Comparison of ENCODE assay signal across 1 cellular context in the genomic region with DNA sequence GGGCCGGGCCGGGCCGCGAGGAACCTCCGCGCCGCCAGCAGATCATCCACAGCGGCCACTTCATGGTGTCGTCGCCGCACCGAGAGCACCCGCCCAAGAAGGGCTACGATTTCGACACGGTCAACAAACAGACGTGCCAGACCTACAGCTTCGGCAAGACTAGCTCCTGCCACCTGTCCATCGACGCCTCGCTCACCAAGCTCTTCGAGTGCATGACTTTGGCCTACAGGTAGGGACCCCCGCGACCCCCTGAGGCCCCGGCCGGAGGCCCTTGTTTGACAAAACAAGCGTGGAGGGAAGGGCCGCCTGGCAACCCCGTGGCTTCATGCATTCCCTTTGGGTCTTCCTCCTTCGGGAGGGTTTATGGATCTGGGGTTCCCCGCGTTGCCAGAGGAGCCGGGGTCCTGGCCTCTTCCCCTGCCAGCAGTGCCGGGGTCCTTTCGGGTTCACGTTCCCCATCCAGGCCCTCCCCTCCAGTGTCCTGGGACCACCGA.
TF ChIP-seq lines count a peak whose summit lies in the region.

No MANE protein-coding gene starts in this region.

TF ChIP-seq in HepG2, 621 proteins besides CTCF, POLR2A, EP300 and RAD21 (continued from another document):
- TF ChIP-seq ZNF138 (CRISPR knock-in tag; IDR thresholded peaks at IDR 0.05; ENCODE audit: low read depth): peak; percentile 85; the same call in 1 of the 2 replicates
- TF ChIP-seq IKZF4 (CRISPR knock-in tag; IDR thresholded peaks at IDR 0.05; ENCODE audit: borderline replicate concordance, low read depth, not compliant biosample characterization): peak; percentile 92
- TF ChIP-seq HMG20A (CRISPR knock-in tag; IDR thresholded peaks at IDR 0.05; ENCODE audit: borderline replicate concordance): no peak
- peak; percentile 39; the same call in 1 of the 2 replicates for TF ChIP-seq JUND (CRISPR knock-in tag; IDR thresholded peaks at IDR 0.05)
- TF ChIP-seq KAT8 (CRISPR knock-in tag; IDR thresholded peaks at IDR 0.05): 0 out of 2 replicates have a peak, but pooled peaks have one; percentile 42
- peak; percentile 37; the same call in 1 of the 2 replicates for TF ChIP-seq RXRA (CRISPR knock-in tag; IDR thresholded peaks at IDR 0.05)
- TF ChIP-seq ZZZ3 (CRISPR knock-in tag; IDR thresholded peaks at IDR 0.05; ENCODE audit: borderline replicate concordance): no peak
- TF ChIP-seq NKX3-1 (CRISPR knock-in tag; IDR thresholded peaks at IDR 0.05): peak; percentile 88; the same call in 1 of the 2 replicates
- peak; percentile 8 for TF ChIP-seq XRCC5 (optimal IDR thresholded peaks at IDR 0.05; ENCODE audit: low read length)
- TF ChIP-seq ISX (CRISPR knock-in tag; conservative IDR thresholded peaks at IDR 0.05): no peak; the same call in 1 of the 2 replicates
- TF ChIP-seq ZNF546 (CRISPR knock-in tag; conservative IDR thresholded peaks at IDR 0.05): peak; percentile 73; the same call in 1 of the 2 replicates
- TF ChIP-seq, protein P1, sequence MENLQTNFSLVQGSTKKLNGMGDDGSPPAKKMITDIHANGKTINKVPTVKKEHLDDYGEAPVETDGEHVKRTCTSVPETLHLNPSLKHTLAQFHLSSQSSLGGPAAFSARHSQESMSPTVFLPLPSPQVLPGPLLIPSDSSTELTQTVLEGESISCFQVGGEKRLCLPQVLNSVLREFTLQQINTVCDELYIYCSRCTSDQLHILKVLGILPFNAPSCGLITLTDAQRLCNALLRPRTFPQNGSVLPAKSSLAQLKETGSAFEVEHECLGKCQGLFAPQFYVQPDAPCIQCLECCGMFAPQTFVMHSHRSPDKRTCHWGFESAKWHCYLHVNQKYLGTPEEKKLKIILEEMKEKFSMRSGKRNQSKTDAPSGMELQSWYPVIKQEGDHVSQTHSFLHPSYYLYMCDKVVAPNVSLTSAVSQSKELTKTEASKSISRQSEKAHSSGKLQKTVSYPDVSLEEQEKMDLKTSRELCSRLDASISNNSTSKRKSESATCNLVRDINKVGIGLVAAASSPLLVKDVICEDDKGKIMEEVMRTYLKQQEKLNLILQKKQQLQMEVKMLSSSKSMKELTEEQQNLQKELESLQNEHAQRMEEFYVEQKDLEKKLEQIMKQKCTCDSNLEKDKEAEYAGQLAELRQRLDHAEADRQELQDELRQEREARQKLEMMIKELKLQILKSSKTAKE (CRISPR knock-in tag; IDR thresholded peaks at IDR 0.05; ENCODE audit: borderline replicate concordance): peak; percentile 72
